Comparison of ENCODE assay signal across 24 cellular contexts in genomic region chr17:70920416-70920815, GRCh38.
"Had no signal": no experiment of that assay in that cellular context is flagged by ENCODE, and none has a peak within 500 bp of the region (broad histone marks: within the 10 kb centered on the region; RNA-seq: fewer than 3 reads in every experiment).

No MANE protein-coding gene starts in this region.

- H3K27ac Mint-ChIP-seq: stimulated activated effector memory CD8-positive, alpha-beta T cell treated with anti-CD3 and anti-CD28 coated beads, Interleukin-12 subunit alpha, Interleukin-12 subunit beta, amount 100 ng/mL, for 72 hours; stimulated activated memory B cell treated with anti-CD40 and anti-IgM and Interleukin-4, amounts not matched to agents 10 μg/mL and 1 μg/mL and 100 μg/mL, for 72 hours; stimulated activated naive B cell treated with anti-CD40 and anti-IgM and Interleukin-4, amounts not matched to agents 10 μg/mL and 1 μg/mL and 100 μg/mL, for 72 hours; stimulated activated naive CD8-positive, alpha-beta T cell treated with anti-CD3 and anti-CD28 coated beads, Interleukin-15, amount 100 ng/mL, for 72 hours; stimulated activated naive CD8-positive, alpha-beta T cell treated with anti-CD3 and anti-CD28 coated beads, Interleukin-15, Interleukin-2, amounts not matched to agents 100 ng/mL and 50 ng/mL, for 24 hours; type B pancreatic cell had no signal

- H3K4me3 Mint-ChIP-seq: stimulated activated effector memory CD8-positive, alpha-beta T cell treated with anti-CD3 and anti-CD28 coated beads, Interleukin-12 subunit alpha, Interleukin-12 subunit beta, amount 100 ng/mL, for 72 hours; stimulated activated memory B cell treated with anti-CD40 and anti-IgM and Interleukin-4, amounts not matched to agents 10 μg/mL and 1 μg/mL and 100 μg/mL, for 72 hours; stimulated activated naive B cell treated with anti-CD40 and anti-IgM and Interleukin-4, amounts not matched to agents 10 μg/mL and 1 μg/mL and 100 μg/mL, for 72 hours; stimulated activated naive CD8-positive, alpha-beta T cell treated with anti-CD3 and anti-CD28 coated beads, Interleukin-15, amount 100 ng/mL, for 72 hours; stimulated activated naive CD8-positive, alpha-beta T cell treated with anti-CD3 and anti-CD28 coated beads, Interleukin-15, Interleukin-2, amounts not matched to agents 100 ng/mL and 50 ng/mL, for 24 hours; type B pancreatic cell had no signal

- H3K36me3 Mint-ChIP-seq: stimulated activated effector memory CD8-positive, alpha-beta T cell treated with anti-CD3 and anti-CD28 coated beads, Interleukin-12 subunit alpha, Interleukin-12 subunit beta, amount 100 ng/mL, for 72 hours; stimulated activated memory B cell treated with anti-CD40 and anti-IgM and Interleukin-4, amounts not matched to agents 10 μg/mL and 1 μg/mL and 100 μg/mL, for 72 hours; stimulated activated naive B cell treated with anti-CD40 and anti-IgM and Interleukin-4, amounts not matched to agents 10 μg/mL and 1 μg/mL and 100 μg/mL, for 72 hours; type B pancreatic cell had no signal

- DNase-seq: stimulated activated CD4-positive, alpha-beta T cell treated with anti-CD3 and anti-CD28 coated beads, Interleukin-2, amount 100 ng/mL, for 48 hours; stimulated activated CD4-positive, alpha-beta T cell treated with anti-CD3 and anti-CD28 coated beads, Interleukin-4, amount 100 ng/mL, for 1 hour; stimulated activated CD4-positive, alpha-beta T cell treated with anti-CD3 and anti-CD28 coated beads, Interleukin-4, amount 100 ng/mL, for 24 hours; stimulated activated CD4-positive, alpha-beta T cell treated with anti-CD3 and anti-CD28 coated beads, Interleukin-4, amount 100 ng/mL, for 4 hours; stimulated activated CD8-positive, alpha-beta memory T cell treated with anti-CD3 and anti-CD28 coated beads, Interleukin-4, amount 100 ng/mL, for 48 hours; stimulated activated naive B cell treated with anti-CD40 and anti-IgM and Interleukin-4, amounts not matched to agents 10 μg/mL and 1 μg/mL and 100 μg/mL, for 72 hours; stimulated activated naive CD4-positive, alpha-beta T cell; stimulated activated naive CD4-positive, alpha-beta T cell treated with Interleukin-2 at 50 U/mL for 16 hours; stimulated activated naive CD8-positive, alpha-beta T cell treated with anti-CD3 and anti-CD28 coated beads, Interleukin-15, amount 100 ng/mL, for 72 hours; stimulated activated naive CD8-positive, alpha-beta T cell treated with anti-CD3 and anti-CD28 coated beads, Interleukin-15, Interleukin-2, amounts not matched to agents 100 U/mL and 50 U/mL, for 24 hours; stomach; substantia nigra; testis; thyroid gland; tibial artery; transverse colon; trophoblast cell; upper lobe of left lung; upper lobe of right lung; uterus had no signal

- H3K4me1 Mint-ChIP-seq: stimulated activated effector memory CD8-positive, alpha-beta T cell treated with anti-CD3 and anti-CD28 coated beads, Interleukin-12 subunit alpha, Interleukin-12 subunit beta, amount 100 ng/mL, for 72 hours; stimulated activated memory B cell treated with anti-CD40 and anti-IgM and Interleukin-4, amounts not matched to agents 10 μg/mL and 1 μg/mL and 100 μg/mL, for 72 hours; stimulated activated naive B cell treated with anti-CD40 and anti-IgM and Interleukin-4, amounts not matched to agents 10 μg/mL and 1 μg/mL and 100 μg/mL, for 72 hours; stimulated activated naive CD8-positive, alpha-beta T cell treated with anti-CD3 and anti-CD28 coated beads, Interleukin-15, amount 100 ng/mL, for 72 hours had no signal

- H3K27me3 Mint-ChIP-seq: stimulated activated memory B cell treated with anti-CD40 and anti-IgM and Interleukin-4, amounts not matched to agents 10 μg/mL and 1 μg/mL and 100 μg/mL, for 72 hours; stimulated activated naive B cell treated with anti-CD40 and anti-IgM and Interleukin-4, amounts not matched to agents 10 μg/mL and 1 μg/mL and 100 μg/mL, for 72 hours; stimulated activated naive CD8-positive, alpha-beta T cell treated with anti-CD3 and anti-CD28 coated beads, Interleukin-15, amount 100 ng/mL, for 72 hours; stimulated activated naive CD8-positive, alpha-beta T cell treated with anti-CD3 and anti-CD28 coated beads, Interleukin-15, Interleukin-2, amounts not matched to agents 100 ng/mL and 50 ng/mL, for 24 hours; type B pancreatic cell had no signal

- ATAC-seq: stimulated activated effector memory CD8-positive, alpha-beta T cell treated with anti-CD3 and anti-CD28 coated beads, Interleukin-12 subunit alpha, Interleukin-12 subunit beta, amount 100 ng/mL, for 72 hours; stimulated activated memory B cell treated with anti-CD40 and anti-IgM and Interleukin-4, amounts not matched to agents 10 μg/mL and 1 μg/mL and 100 μg/mL, for 72 hours; stimulated activated naive B cell treated with anti-CD40 and anti-IgM and Interleukin-4, amounts not matched to agents 10 μg/mL and 1 μg/mL and 100 μg/mL, for 72 hours; stimulated activated naive CD8-positive, alpha-beta T cell treated with anti-CD3 and anti-CD28 coated beads, Interleukin-15, amount 100 ng/mL, for 72 hours; stimulated activated naive CD8-positive, alpha-beta T cell treated with anti-CD3 and anti-CD28 coated beads, Interleukin-15, Interleukin-2, amounts not matched to agents 100 U/mL and 50 U/mL, for 24 hours; upper lobe of right lung had no signal
